Comparison of ENCODE assay signal across 8 cellular contexts in the genomic region with DNA sequence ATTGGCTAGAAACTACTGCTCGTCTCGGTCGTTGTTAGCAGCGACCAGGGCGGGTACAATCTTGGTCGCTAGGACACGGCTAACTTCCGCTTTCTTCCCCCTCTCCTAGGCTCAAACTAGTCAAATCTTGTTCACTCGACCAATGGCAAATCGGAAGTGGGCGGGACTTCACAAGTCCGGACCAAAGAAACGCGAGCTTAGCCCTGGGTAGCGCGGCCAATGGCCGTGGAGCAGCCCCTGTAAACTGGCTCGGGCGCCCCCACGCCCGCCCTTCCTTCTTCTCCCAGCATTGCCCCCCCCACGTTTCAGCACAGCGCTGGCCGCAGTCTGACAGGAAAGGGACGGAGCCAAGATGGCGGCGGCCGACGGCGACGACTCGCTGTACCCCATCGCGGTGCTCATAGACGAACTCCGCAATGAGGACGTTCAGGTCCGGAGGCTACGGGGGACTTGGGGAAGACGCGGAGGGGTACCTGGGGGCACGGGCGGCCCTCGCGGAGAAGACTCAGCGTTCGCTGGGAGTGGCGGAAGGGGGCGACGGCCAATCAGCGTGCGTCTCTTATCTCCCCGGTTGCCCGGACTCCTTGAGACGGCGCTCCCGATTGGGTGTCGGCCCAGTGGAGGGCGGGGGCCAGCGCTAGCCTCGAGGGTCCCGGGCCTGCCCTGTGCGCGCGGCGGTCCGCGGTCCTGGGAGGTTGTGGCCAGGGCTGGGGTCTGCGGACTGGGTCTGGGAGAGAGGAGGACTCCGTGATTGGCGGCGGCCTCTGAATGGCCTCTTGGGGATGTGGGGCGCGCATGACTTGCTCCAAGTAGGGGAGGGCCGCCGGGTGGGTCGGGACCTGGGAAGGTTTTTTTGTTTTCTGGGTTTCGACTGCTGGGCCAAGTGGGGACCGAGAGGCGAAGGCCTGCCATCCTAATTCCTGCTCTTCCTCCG. TPM values are rescaled to one million over a fixed set of nuclear protein-coding genes. Genes with fewer than 3 reads are reported as not detected.
DNase-seq lines count a peak whose midpoint lies in the region; ATAC-seq and TF ChIP-seq lines count a peak whose summit lies in the region.

A gene (plus strand): TSS at position 308 of the 934 bp plus-strand sequence. CDS start 45 bp downstream, at position 353.

- TF ChIP-seq RAD21 in Ishikawa (IDR thresholded peaks at IDR 0.05; ENCODE audit: low read depth), result no peak

- no peak for TF ChIP-seq CTCF in PC-3 (conservative IDR thresholded peaks at IDR 0.05; ENCODE audit: low read depth, low read length)
- TF ChIP-seq CTCF in epithelial cell of esophagus (IDR thresholded peaks at IDR 0.05; ENCODE audit: insufficient read depth, low read depth, low read length, missing control alignments), result no peak

- H3K9ac ChIP-seq in PC-3 (ENCODE audit: low read length), result peak within 1 kb of the TSS; percentile 96

- ATAC-seq in GM21576 (IDR thresholded peaks at IDR 0.05; ENCODE audit: unreplicated experiment) (peak; percentile 92), PC-3 (peak; percentile 91)

- CTCF ChIA-PET in PC-3 (lab: Charles Lee), result interaction anchor here (0.6 to 1.6 kb wide), 3 partner anchors 47 to 51 kb away, joined by 4 to 6 read pairs (median 5); a partner anchor contains a TSS

- peaks cover 57% of the 10 kb centered on the region for H3K79me2 ChIP-seq in PC-3 (ENCODE audit: low read length)

- peaks cover 35% of the 10 kb centered on the region for H4K20me1 ChIP-seq in PC-3 (ENCODE audit: low read length)

- H3K4me1 ChIP-seq in PC-3 (ENCODE audit: insufficient read depth, low read length) (peaks cover 18% of the 10 kb centered on the region), mononuclear cell (ENCODE audit: insufficient read depth, low read length) (peaks cover 45% of the 10 kb centered on the region)

- H3K27ac ChIP-seq in PC-3 (ENCODE audit: low read length), result peak within 1 kb of the TSS; percentile 86

- peak within 1 kb of the TSS; percentile 86 for H3K4me3 ChIP-seq in PC-3 (ENCODE audit: low read length)
- H3K4me3 ChIP-seq in epithelial cell of esophagus (ENCODE audit: low read length), result peak within 1 kb of the TSS; percentile 75
- H3K4me3 ChIP-seq in mononuclear cell (ENCODE audit: low read length), result peak within 1 kb of the TSS; percentile 88

- no peaks in the 10 kb centered on the region for H3K9me2 ChIP-seq in PC-3 (replicated peaks; ENCODE audit: low read length)

- TF ChIP-seq EP300 in Ishikawa (IDR thresholded peaks at IDR 0.05; ENCODE audit: borderline replicate concordance), result no peak; the same call in 1 of the 2 replicates

- DNase-seq in DMS114 treated with DMSO at 0.1 percent for 48 hours (lab: John Stamatoyannopoulos, UW; ENCODE audit: unreplicated experiment) (peak; percentile 100), PC-3 (peak; percentile 100), activated T-cell treated with anti-CD3 and anti-CD28 coated beads for 48 hours (ENCODE audit: low read depth) (peak; percentile 94), epithelial cell of esophagus (ENCODE audit: low read depth) (peak; percentile 100)
- peak; percentile 89 to 98 for DNase-seq in stimulated activated CD8-positive, alpha-beta memory T cell treated with anti-CD3 and anti-CD28 coated beads, Interleukin-4, amount 100 ng/mL, for 1 hour (ENCODE audit: low read depth in 2 of 2, low spot score in 1 of 2)

- H3K4me2 ChIP-seq in PC-3 (ENCODE audit: low read length), result peak within 1 kb of the TSS; percentile 97

- BruUV-seq in PC-3 (replicated peaks; lab: Mats Ljungman, UMichigan), result no TSS peak

- H2AFZ ChIP-seq in PC-3 (ENCODE audit: low read length), result peak within 1 kb of the TSS; percentile 84

- intact Hi-C loops in PC-3 (cut with micrococcal nuclease), result loop anchor here (1.0 to 5.0 kb wide), 3 partner anchors 19 to 51 kb away; a partner anchor contains a TSS

- H3F3A ChIP-seq in PC-3 (ENCODE audit: low read length, unreplicated experiment), result no peaks in the 10 kb centered on the region

- H3K36me3 ChIP-seq in PC-3 (ENCODE audit: low read depth, low read length), result peaks cover 27% of the 10 kb centered on the region

- H3K27me3 ChIP-seq in PC-3 (ENCODE audit: low read length) (no peaks in the 10 kb centered on the region), mononuclear cell (ENCODE audit: insufficient read depth, low read length) (no peaks in the 10 kb centered on the region)

- POLR2A ChIA-PET in PC-3 (lab: Charles Lee; ENCODE audit: unreplicated experiment), result interaction anchor here (0.6 to 1.2 kb wide), 8 partner anchors 10 to 1791 kb away, joined by 3 to 68 read pairs (median 8); a partner anchor contains a TSS

- no peaks in the 10 kb centered on the region for H3K9me3 ChIP-seq in PC-3 (ENCODE audit: low read length)
- H3K9me3 ChIP-seq in mononuclear cell (ENCODE audit: low read depth, low read length), result no peaks in the 10 kb centered on the region

TF ChIP-seq in Ishikawa, 13 proteins besides CTCF, POLR2A, EP300 and RAD21:
- peak; percentile 95 for TF ChIP-seq TAF1 (IDR thresholded peaks at IDR 0.05; ENCODE audit: low read depth)
- TF ChIP-seq TEAD4 (IDR thresholded peaks at IDR 0.05), result no peak
- TF ChIP-seq, protein P1, sequence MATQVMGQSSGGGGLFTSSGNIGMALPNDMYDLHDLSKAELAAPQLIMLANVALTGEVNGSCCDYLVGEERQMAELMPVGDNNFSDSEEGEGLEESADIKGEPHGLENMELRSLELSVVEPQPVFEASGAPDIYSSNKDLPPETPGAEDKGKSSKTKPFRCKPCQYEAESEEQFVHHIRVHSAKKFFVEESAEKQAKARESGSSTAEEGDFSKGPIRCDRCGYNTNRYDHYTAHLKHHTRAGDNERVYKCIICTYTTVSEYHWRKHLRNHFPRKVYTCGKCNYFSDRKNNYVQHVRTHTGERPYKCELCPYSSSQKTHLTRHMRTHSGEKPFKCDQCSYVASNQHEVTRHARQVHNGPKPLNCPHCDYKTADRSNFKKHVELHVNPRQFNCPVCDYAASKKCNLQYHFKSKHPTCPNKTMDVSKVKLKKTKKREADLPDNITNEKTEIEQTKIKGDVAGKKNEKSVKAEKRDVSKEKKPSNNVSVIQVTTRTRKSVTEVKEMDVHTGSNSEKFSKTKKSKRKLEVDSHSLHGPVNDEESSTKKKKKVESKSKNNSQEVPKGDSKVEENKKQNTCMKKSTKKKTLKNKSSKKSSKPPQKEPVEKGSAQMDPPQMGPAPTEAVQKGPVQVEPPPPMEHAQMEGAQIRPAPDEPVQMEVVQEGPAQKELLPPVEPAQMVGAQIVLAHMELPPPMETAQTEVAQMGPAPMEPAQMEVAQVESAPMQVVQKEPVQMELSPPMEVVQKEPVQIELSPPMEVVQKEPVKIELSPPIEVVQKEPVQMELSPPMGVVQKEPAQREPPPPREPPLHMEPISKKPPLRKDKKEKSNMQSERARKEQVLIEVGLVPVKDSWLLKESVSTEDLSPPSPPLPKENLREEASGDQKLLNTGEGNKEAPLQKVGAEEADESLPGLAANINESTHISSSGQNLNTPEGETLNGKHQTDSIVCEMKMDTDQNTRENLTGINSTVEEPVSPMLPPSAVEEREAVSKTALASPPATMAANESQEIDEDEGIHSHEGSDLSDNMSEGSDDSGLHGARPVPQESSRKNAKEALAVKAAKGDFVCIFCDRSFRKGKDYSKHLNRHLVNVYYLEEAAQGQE (IDR thresholded peaks at IDR 0.05; ENCODE audit: low read depth), result no peak
- TF ChIP-seq, protein P2, sequence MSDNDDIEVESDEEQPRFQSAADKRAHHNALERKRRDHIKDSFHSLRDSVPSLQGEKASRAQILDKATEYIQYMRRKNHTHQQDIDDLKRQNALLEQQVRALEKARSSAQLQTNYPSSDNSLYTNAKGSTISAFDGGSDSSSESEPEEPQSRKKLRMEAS (IDR thresholded peaks at IDR 0.05), result peak; percentile 81
- peak; percentile 34; the same call in 1 of the 2 replicates for TF ChIP-seq TCF12 (IDR thresholded peaks at IDR 0.05; ENCODE audit: low read depth)
- TF ChIP-seq CEBPB (IDR thresholded peaks at IDR 0.05), result no peak
- TF ChIP-seq YY1 (IDR thresholded peaks at IDR 0.05; ENCODE audit: low read depth), result peak; percentile 94
- no peak for TF ChIP-seq NFIC (IDR thresholded peaks at IDR 0.05)
- 0 out of 2 replicates have a peak, but pooled peaks have one; percentile 27 for TF ChIP-seq CREB1 (IDR thresholded peaks at IDR 0.05; ENCODE audit: low read depth)
- TF ChIP-seq, protein P3, sequence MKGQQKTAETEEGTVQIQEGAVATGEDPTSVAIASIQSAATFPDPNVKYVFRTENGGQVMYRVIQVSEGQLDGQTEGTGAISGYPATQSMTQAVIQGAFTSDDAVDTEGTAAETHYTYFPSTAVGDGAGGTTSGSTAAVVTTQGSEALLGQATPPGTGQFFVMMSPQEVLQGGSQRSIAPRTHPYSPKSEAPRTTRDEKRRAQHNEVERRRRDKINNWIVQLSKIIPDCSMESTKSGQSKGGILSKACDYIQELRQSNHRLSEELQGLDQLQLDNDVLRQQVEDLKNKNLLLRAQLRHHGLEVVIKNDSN (IDR thresholded peaks at IDR 0.05), result no peak
- TF ChIP-seq EGR1 (IDR thresholded peaks at IDR 0.05), result no peak
- TF ChIP-seq FOXM1 (IDR thresholded peaks at IDR 0.05; ENCODE audit: borderline replicate concordance, low read depth), result peak; percentile 44; the same call in 1 of the 2 replicates
- TF ChIP-seq ZBTB7A (IDR thresholded peaks at IDR 0.05; ENCODE audit: low read depth), result peak; percentile 88

RNA-seq across cellular contexts. Expression of the gene that starts here (rescaled TPM):
- total RNA-seq in PC-3 (2014; rRNA removed) (336 and 427 TPM in 2 replicates), mononuclear cell (79.1 TPM)

Comparison
In these comparisons a context has a peak if more than half of its experiments do, and no peak if none do; other contexts are left out.
1. Peak in every context shown above with its lines: DNase-seq, ATAC-seq, H3K4me3 ChIP-seq and H3K27ac ChIP-seq.